Comparison of ENCODE assay signal across 12 cellular contexts in genomic region chr1:7300893-7301292, GRCh38.
DNase-seq lines count a peak whose midpoint lies in the region; ATAC-seq and TF ChIP-seq lines count a peak whose summit lies in the region.
"Had no signal": no experiment of that assay in that cellular context is flagged by ENCODE, and none has a peak within 500 bp of the region (broad histone marks: within the 10 kb centered on the region; RNA-seq: fewer than 3 reads in every experiment).

No MANE protein-coding gene starts in this region.

- H3K9me3 ChIP-seq in hepatocyte (ENCODE audit: low read depth) = no peaks in the 10 kb centered on the region
- H3K9me3 ChIP-seq in psoas muscle = no peaks in the 10 kb centered on the region

- no peaks in the 10 kb centered on the region for H3K4me1 Mint-ChIP-seq in activated T-cell treated with anti-CD3 and anti-CD28 coated beads, Interleukin-2, amount 50 U/mL, for 4 hours (ENCODE audit: low read depth)
- H3K4me1 Mint-ChIP-seq: B cell had no signal

- no peaks in the 10 kb centered on the region for H3K79me2 ChIP-seq in hepatocyte

- H3K36me3 Mint-ChIP-seq in activated T-cell treated with anti-CD3 and anti-CD28 coated beads, Interleukin-2, amount 50 U/mL, for 4 hours (ENCODE audit: insufficient read depth) = no peaks in the 10 kb centered on the region

- H3K4me3 Mint-ChIP-seq in activated T-cell treated with anti-CD3 and anti-CD28 coated beads, Interleukin-2, amount 50 U/mL, for 4 hours = no peak overlapping the region
- H3K4me3 Mint-ChIP-seq: B cell had no signal

- no peak for ATAC-seq in HG02759 (IDR thresholded peaks at IDR 0.05; ENCODE audit: unreplicated experiment)
- ATAC-seq in activated T-cell treated with anti-CD3 and anti-CD28 coated beads, Interleukin-2, amount 50 U/mL, for 4 hours = no peak
- no peak for ATAC-seq in psoas muscle

- H3K4me3 ChIP-seq in HFF-Myc (replicated peaks; ENCODE audit: low read depth, low read length) (no peak overlapping the region), hepatocyte (no peak overlapping the region), psoas muscle (no peak overlapping the region)

- H3K27ac ChIP-seq in hepatocyte (peak overlapping the region; percentile 85), psoas muscle (no peak overlapping the region)

- no peaks in the 10 kb centered on the region for H4K20me1 ChIP-seq in hepatocyte (ENCODE audit: insufficient read depth, poor library complexity, severe bottlenecking)

- WGBS in hepatocyte (ENCODE audit: low lambda C conversion rate, missing lambda C conversion rate) = 50% methylated on average over 6 of the region's 6 CpGs
- 57 to 78% (median 70%) methylated on average over 6 of the region's 6 CpGs for WGBS in psoas muscle, 3 donors

- H3K4me1 ChIP-seq in hepatocyte (ENCODE audit: insufficient read depth) (peaks cover 27% of the 10 kb centered on the region), psoas muscle (peaks cover 18% of the 10 kb centered on the region)

- TF ChIP-seq CTCF in HFF-Myc (IDR thresholded peaks at IDR 0.05; ENCODE audit: low read depth, low read length, missing control alignments) (no peak), hepatocyte (IDR thresholded peaks at IDR 0.05; ENCODE audit: poor library complexity) (no peak), psoas muscle (IDR thresholded peaks at IDR 0.05) (no peak)

- peaks cover 5% of the 10 kb centered on the region for H3K9me3 Mint-ChIP-seq in activated T-cell treated with anti-CD3 and anti-CD28 coated beads, Interleukin-2, amount 50 U/mL, for 4 hours

- H3K27me3 ChIP-seq in hepatocyte (no peaks in the 10 kb centered on the region), psoas muscle (ENCODE audit: insufficient read depth in 3 of 3, low read length in 2 of 3) (peaks cover 0 to 9% (median 0%) of the 10 kb centered on the region in 3 donors)

- intact Hi-C loops in psoas muscle (cut with DNase I) = no loop called here

- DNase-seq in A172 (ENCODE audit: low spot score) (peak; percentile 89), HFF-Myc (ENCODE audit: extremely low read depth, low read depth) (peak; percentile 72), amniotic stem cell (lab: John Stamatoyannopoulos, UW) (peak; percentile 36), hepatocyte (ENCODE audit: low spot score) (peak; percentile 72), psoas muscle (no peak), NOMO-1 (lab: John Stamatoyannopoulos, UW; ENCODE audit: unreplicated experiment in 2 of 2) (no peak)
- no peak for DNase-seq in activated T-cell treated with anti-CD3 and anti-CD28 coated beads, Interleukin-2, amount 50 U/mL, for 4 hours
- DNase-seq: activated effector memory CD4-positive, alpha-beta T cell treated with Interleukin-2 at 50 U/mL for 16 hours; mesendoderm; stimulated activated CD4-positive, alpha-beta T cell treated with anti-CD3 and anti-CD28 coated beads, Interleukin-15, amount 100 ng/mL, for 24 hours had no signal

- H3K36me3 ChIP-seq in hepatocyte (replicated peaks; ENCODE audit: insufficient read depth, low read depth) (no peaks in the 10 kb centered on the region), psoas muscle (ENCODE audit: insufficient read depth in 1 of 2, low read depth in 1 of 2) (no peaks in the 10 kb centered on the region)

- no peaks in the 10 kb centered on the region for H3K9me2 ChIP-seq in hepatocyte (replicated peaks; ENCODE audit: insufficient read depth)

- H3K4me2 ChIP-seq in hepatocyte = peak overlapping the region; percentile 4

- no peak overlapping the region for H2AFZ ChIP-seq in hepatocyte

- H3K27me3 Mint-ChIP-seq in activated T-cell treated with anti-CD3 and anti-CD28 coated beads, Interleukin-2, amount 50 U/mL, for 4 hours (ENCODE audit: low read depth) = peaks cover 27% of the 10 kb centered on the region

Comparison
In these comparisons a context has a peak if more than half of its experiments do, and no peak if none do; other contexts are left out.
1. DNase-seq: peak in A172 (single experiment), HFF-Myc (single experiment), amniotic stem cell (single experiment) and hepatocyte (single experiment); none in activated T-cell treated with anti-CD3 and anti-CD28 coated beads, Interleukin-2, amount 50 U/mL, for 4 hours (single experiment), psoas muscle (0 of 2) and NOMO-1 (0 of 2).